ENCODE assay signal across 35 cellular contexts in genomic region chr1:247366926-247367325, GRCh38. TPM values are rescaled to one million over a fixed set of nuclear protein-coding genes. Genes with fewer than 3 reads are reported as not detected.
DNase-seq lines count a peak whose midpoint lies in the region; ATAC-seq, FAIRE-seq and TF ChIP-seq lines count a peak whose summit lies in the region.
"Had no signal": no experiment of that assay in that cellular context is flagged by ENCODE, and none has a peak within 500 bp of the region (broad histone marks: within the 10 kb centered on the region; RNA-seq: fewer than 3 reads in every experiment).

No MANE protein-coding gene starts in this region.

- no peaks in the 10 kb centered on the region for H4K20me1 ChIP-seq in GM12878 (ENCODE audit: control insufficient read depth, insufficient read depth)
- H4K20me1 ChIP-seq: BLaER1; BLaER1 treated with 17β-estradiol and CSF1 and Interleukin-3, amounts not matched to agents 10 nM and 100 nM had no signal

- intact Hi-C loops in GM12878 (cut with micrococcal nuclease; ENCODE audit: unreplicated experiment): no loop called here

- H3K9ac ChIP-seq in GM12878 (ENCODE audit: control insufficient read depth, insufficient read depth, low read length): no peak overlapping the region
- H3K9ac ChIP-seq: BLaER1; BLaER1 treated with 17β-estradiol and CSF1 and Interleukin-3, amounts not matched to agents 10 nM and 100 nM had no signal

- H3K27ac ChIP-seq in GM12878 (ENCODE audit: control insufficient read depth, insufficient read depth): no peak overlapping the region
- H3K27ac ChIP-seq: 22Rv1, A549, BLaER1, C4-2B had no signal

- POLR2A ChIA-PET in GM12878 (lab: Charles Lee): interaction anchor here (0.7 kb wide), 1 partner anchor 9 kb away, joined by 4 read pairs; no protein-coding TSS in a partner anchor

- BruUV-seq in GM12878 (replicated peaks; lab: Mats Ljungman, UMichigan): no TSS peak

- H2AFZ ChIP-seq in GM12878 (ENCODE audit: control insufficient read depth, low read depth, low read length): no peak overlapping the region

- no peak for TF ChIP-seq POLR2A in GM12878 (IDR thresholded peaks at IDR 0.05; ENCODE audit: low read depth, low read length)

- no peaks in the 10 kb centered on the region for H3K27me3 Mint-ChIP-seq in chondrocyte (ENCODE audit: low read depth)

- H3K4me1 Mint-ChIP-seq in chondrocyte (ENCODE audit: low read depth): peaks cover 20% of the 10 kb centered on the region
- H3K4me1 Mint-ChIP-seq: B cell; CD14-positive monocyte; CD4-positive, alpha-beta memory T cell; CD8-positive, alpha-beta memory T cell had no signal

- ATAC-seq in GM12878: peak; percentile 46
- ATAC-seq: A549; CD8-positive, alpha-beta T cell had no signal

- H3K4me1 ChIP-seq in GM12878 (ENCODE audit: control insufficient read depth, insufficient read depth, low read length): no peaks in the 10 kb centered on the region
- H3K4me1 ChIP-seq: A549, BE2C, Caco-2 had no signal

- H3K4me3 Mint-ChIP-seq in chondrocyte (ENCODE audit: unreplicated experiment): no peak overlapping the region
- H3K4me3 Mint-ChIP-seq: B cell; CD14-positive monocyte; CD4-positive, alpha-beta memory T cell; CD4-positive, alpha-beta T cell; CD4-positive, CD25-positive, alpha-beta regulatory T cell; CD8-positive, alpha-beta memory T cell; CD8-positive, alpha-beta T cell had no signal

- no peaks in the 10 kb centered on the region for H3K36me3 ChIP-seq in GM12878 (ENCODE audit: control insufficient read depth in 2 of 2, insufficient read depth in 2 of 2, low read length in 1 of 2)
- H3K36me3 ChIP-seq: BE2C, BLaER1 had no signal

- H3K79me2 ChIP-seq in GM12878 (ENCODE audit: control insufficient read depth, insufficient read depth, low read length): no peaks in the 10 kb centered on the region

- peak overlapping the region; percentile 42 for H3K27ac Mint-ChIP-seq in chondrocyte (ENCODE audit: unreplicated experiment)
- H3K27ac Mint-ChIP-seq: B cell; CD14-positive monocyte; CD4-positive, alpha-beta memory T cell; CD4-positive, alpha-beta T cell; CD4-positive, CD25-positive, alpha-beta regulatory T cell; CD8-positive, alpha-beta memory T cell; CD8-positive, alpha-beta T cell had no signal

- TF ChIP-seq CTCF in GM12878 (IDR thresholded peaks at IDR 0.05 in 2 of 3, conservative IDR thresholded peaks at IDR 0.05 in 1 of 3; ENCODE audit: control insufficient read depth in 2 of 3, extremely low read depth in 1 of 3, insufficient read depth in 1 of 3, low read depth in 3 of 3, low read length in 3 of 3) (no peak), chondrocyte (IDR thresholded peaks at IDR 0.05) (no peak)

- peaks cover 9% of the 10 kb centered on the region for H3K9me3 Mint-ChIP-seq in chondrocyte (ENCODE audit: low read depth)
- H3K9me3 Mint-ChIP-seq: CD4-positive, alpha-beta T cell; CD8-positive, alpha-beta T cell had no signal

- H3K36me3 Mint-ChIP-seq in chondrocyte (ENCODE audit: low read depth): no peaks in the 10 kb centered on the region
- H3K36me3 Mint-ChIP-seq: CD4-positive, alpha-beta memory T cell; CD4-positive, CD25-positive, alpha-beta regulatory T cell; CD8-positive, alpha-beta memory T cell; CD8-positive, alpha-beta T cell had no signal

- DNase-seq in GM12878 (ENCODE audit: low read depth, low spot score) (no peak), chondrocyte (ENCODE audit: low spot score) (no peak), frontal cortex (ENCODE audit: low spot score in 2 of 2) (no peak), OCI-M1 (lab: John Stamatoyannopoulos, UW) (no peak)
- DNase-seq: 8988T; ACHN; AML-193; BE2C; C1 segment of cervical spinal cord; Caco-2; Calu3; CD4-positive, alpha-beta memory T cell; CD4-positive, alpha-beta T cell; CD4-positive, CD25-positive, alpha-beta regulatory T cell; CD8-positive, alpha-beta memory T cell; CD8-positive, alpha-beta T cell; COR-L47; DMS 273 treated with DMSO at 0.1 percent for 48 hours; DMS153; DMS53; DMS79; DMS79 treated with DMSO at 0.1 percent for 48 hours; DND-41; EL had no signal

- peaks cover 6% of the 10 kb centered on the region; the same call in 2 of the 3 replicates for H3K9me3 ChIP-seq in GM12878 (replicated peaks; ENCODE audit: control insufficient read depth, insufficient read depth, low read length)
- H3K9me3 ChIP-seq: A549, BE2C, Caco-2 had no signal

- SMC1A ChIA-PET in GM12878 (lab: Charles Lee; ENCODE audit: uncharacterized antibody, unreplicated experiment): interaction anchor here (1.0 kb wide), 2 partner anchors 10 to 23 kb away, joined by 3 read pairs; no protein-coding TSS in a partner anchor

- in situ Hi-C loops in GM12878 (cut with MboI): loop anchor here (25.0 kb wide), 1 partner anchor 1070 kb away; the partner anchor contains the start of gene OR2T2

- no peaks in the 10 kb centered on the region for H3K27me3 ChIP-seq in GM12878 (replicated peaks in 1 of 2; ENCODE audit: control insufficient read depth in 2 of 2, insufficient read depth in 2 of 2, low read length in 1 of 2)
- H3K27me3 ChIP-seq: BE2C; BLaER1; BLaER1 treated with 17β-estradiol and CSF1 and Interleukin-3, amounts not matched to agents 10 nM and 100 nM had no signal

- no peak overlapping the region for H3K4me3 ChIP-seq in GM12878
- H3K4me3 ChIP-seq: A549 had no signal

- RAD21 ChIA-PET in GM12878 (lab: Charles Lee; ENCODE audit: unreplicated experiment): interaction anchor here (0.7 to 1.5 kb wide), 4 partner anchors 9 to 79 kb away, joined by 3 to 9 read pairs (median 3); no protein-coding TSS in a partner anchor

- TF ChIP-seq RAD21 in GM12878 (IDR thresholded peaks at IDR 0.05; ENCODE audit: insufficient read depth, low read depth, low read length): no peak

- WGBS in GM12878 (ENCODE audit: insufficient coverage, insufficient replicate concordance, low lambda C conversion rate, missing lambda C conversion rate): 2% methylated on average over 3 of the region's 3 CpGs

- FAIRE-seq in GM12878 (lab: Jason Lieb, UNC) (no peak), frontal cortex (lab: Jason Lieb, UNC) (no peak)
- FAIRE-seq: A204.1, A549, D721Med had no signal

- no peak for TF ChIP-seq EP300 in GM12878 (IDR thresholded peaks at IDR 0.05; ENCODE audit: borderline replicate concordance in 1 of 2, control insufficient read depth in 1 of 2, low read depth in 2 of 2, low read length in 2 of 2)

- CTCF ChIA-PET in GM12878 (lab: Yijun Ruan, JAX): no interaction called here

- H3K4me2 ChIP-seq in GM12878 (ENCODE audit: control insufficient read depth, insufficient read depth): no peak overlapping the region
- H3K4me2 ChIP-seq: A549 had no signal

TF ChIP-seq in GM12878, 131 proteins besides CTCF, POLR2A, EP300 and RAD21 (continues in another document):
- TF ChIP-seq RELB (IDR thresholded peaks at IDR 0.05; ENCODE audit: low read depth) (peak; percentile 79), NBN (IDR thresholded peaks at IDR 0.05) (peak; percentile 20; the same call in 1 of the 2 replicates), MEF2A (IDR thresholded peaks at IDR 0.05; ENCODE audit: insufficient read depth, low read depth, low read length) (no peak)

RNA-seq across cellular contexts. Expression of gene ZNF496, which starts 35.3 kb away (rescaled TPM):
- total RNA-seq in GM12878 (2013; cell fraction: nucleolus; rRNA removed): 127 and 144 TPM in 2 replicates
- 16.6 and 21.0 TPM in 2 replicates for total RNA-seq in GM12878 (2014; rRNA removed)
- 11.6 and 12.1 TPM in 2 replicates for total RNA-seq in GM12878 (2014; rRNA removed; fragmentation: Illumina TruSeq; extraction: Trizol)
- 24.9 and 26.4 TPM in 2 replicates for total RNA-seq in GM12878 (2021)
- 7.0 TPM for polyA plus RNA-seq in GM12878 (2011; ENCODE audit: low read depth)
- 14.5 and 21.4 TPM in 2 replicates for polyA plus RNA-seq in GM12878 (2011; rRNA removed)
- 23.4 and 26.0 TPM in 2 replicates for polyA plus RNA-seq in GM12878 (2011; cell fraction: cytosol; rRNA removed)
- polyA plus RNA-seq in GM12878 (2011; cell fraction: nucleus; rRNA removed): 44.1 and 50.6 TPM in 2 replicates
- 13.1 and 14.3 TPM in 2 replicates for polyA plus RNA-seq in GM12878 (2012)
- polyA plus RNA-seq in GM12878 (2014; fragmentation: Illumina TruSeq; extraction: Trizol): 11.5 and 12.7 TPM in 2 replicates
- polyA plus RNA-seq in GM12878 (2014; fragmentation: Nextera tagmentation; extraction: Ambion mirVana): 1 to 10 TPM; 1.6 to 3.0 TPM
- 21.4 and 21.9 TPM in 2 replicates for polyA plus RNA-seq in GM12878 (2014; rRNA removed)
- 10 to 100 TPM; 12.3 TPM for polyA plus RNA-seq in GM12878 (2016; fragmentation: Nextera tagmentation; extraction: Ambion mirVana)
- polyA minus RNA-seq in GM12878 (2011; rRNA and poly(A)+ RNA removed): 28.3 and 39.2 TPM in 2 replicates
- polyA minus RNA-seq in GM12878 (2011; cell fraction: cytosol; rRNA and poly(A)+ RNA removed): 8.8 and 10.3 TPM in 2 replicates
- polyA minus RNA-seq in GM12878 (2011; cell fraction: nucleus; rRNA and poly(A)+ RNA removed): 13.4 and 24.2 TPM in 2 replicates
- total RNA-seq in chondrocyte: 25.0 to 30.0 TPM (median 27.9 TPM) in 3 replicates
- total RNA-seq in frontal cortex: 13.9 TPM

RNA-seq across cellular contexts. Expression of gene NLRP3, which starts 49.0 kb away (rescaled TPM):
- 11.1 and 15.1 TPM in 2 replicates for total RNA-seq in GM12878 (2013; cell fraction: nucleolus; rRNA removed)
- total RNA-seq in GM12878 (2014; rRNA removed) (10.4 and 11.6 TPM in 2 replicates), GM12878 (2014; rRNA removed; fragmentation: Illumina TruSeq; extraction: Trizol) (9.7 and 9.8 TPM in 2 replicates), GM12878 (2021) (8.4 and 9.5 TPM in 2 replicates), chondrocyte (0.10 to 1.3 TPM (median 0.15 TPM) in 3 replicates), frontal cortex (0.82 TPM)
- polyA plus RNA-seq in GM12878 (2011; ENCODE audit: low read depth): 0.12 TPM
- polyA plus RNA-seq in GM12878 (2011; rRNA removed) (1.8 and 2.4 TPM in 2 replicates), GM12878 (2014; fragmentation: Illumina TruSeq; extraction: Trizol) (6.5 and 7.8 TPM in 2 replicates), GM12878 (2014; fragmentation: Nextera tagmentation; extraction: Ambion mirVana) (1 to 10 TPM; 2.5 to 3.4 TPM), GM12878 (2014; rRNA removed) (6.6 and 7.2 TPM in 2 replicates), GM12878 (2016; fragmentation: Nextera tagmentation; extraction: Ambion mirVana) (1 to 10 TPM; 2.4 to 3.4 TPM)
- 1.9 and 3.3 TPM in 2 replicates for polyA plus RNA-seq in GM12878 (2011; cell fraction: cytosol; rRNA removed)
- 1.1 and 2.6 TPM in 2 replicates for polyA plus RNA-seq in GM12878 (2011; cell fraction: nucleus; rRNA removed)
- 0.10 and 0.37 TPM in 2 replicates for polyA plus RNA-seq in GM12878 (2012)
- 3.4 and 4.1 TPM in 2 replicates for polyA minus RNA-seq in GM12878 (2011; rRNA and poly(A)+ RNA removed)
- 0.67 and 2.0 TPM in 2 replicates for polyA minus RNA-seq in GM12878 (2011; cell fraction: cytosol; rRNA and poly(A)+ RNA removed)
- polyA minus RNA-seq in GM12878 (2011; cell fraction: nucleus; rRNA and poly(A)+ RNA removed): 0.85 and 2.3 TPM in 2 replicates
- total RNA-seq: A673, Caco-2 had no signal
- polyA plus RNA-seq: A549, BJ had no signal
